ENCODE assay signal across 1 cellular context in the genomic region with DNA sequence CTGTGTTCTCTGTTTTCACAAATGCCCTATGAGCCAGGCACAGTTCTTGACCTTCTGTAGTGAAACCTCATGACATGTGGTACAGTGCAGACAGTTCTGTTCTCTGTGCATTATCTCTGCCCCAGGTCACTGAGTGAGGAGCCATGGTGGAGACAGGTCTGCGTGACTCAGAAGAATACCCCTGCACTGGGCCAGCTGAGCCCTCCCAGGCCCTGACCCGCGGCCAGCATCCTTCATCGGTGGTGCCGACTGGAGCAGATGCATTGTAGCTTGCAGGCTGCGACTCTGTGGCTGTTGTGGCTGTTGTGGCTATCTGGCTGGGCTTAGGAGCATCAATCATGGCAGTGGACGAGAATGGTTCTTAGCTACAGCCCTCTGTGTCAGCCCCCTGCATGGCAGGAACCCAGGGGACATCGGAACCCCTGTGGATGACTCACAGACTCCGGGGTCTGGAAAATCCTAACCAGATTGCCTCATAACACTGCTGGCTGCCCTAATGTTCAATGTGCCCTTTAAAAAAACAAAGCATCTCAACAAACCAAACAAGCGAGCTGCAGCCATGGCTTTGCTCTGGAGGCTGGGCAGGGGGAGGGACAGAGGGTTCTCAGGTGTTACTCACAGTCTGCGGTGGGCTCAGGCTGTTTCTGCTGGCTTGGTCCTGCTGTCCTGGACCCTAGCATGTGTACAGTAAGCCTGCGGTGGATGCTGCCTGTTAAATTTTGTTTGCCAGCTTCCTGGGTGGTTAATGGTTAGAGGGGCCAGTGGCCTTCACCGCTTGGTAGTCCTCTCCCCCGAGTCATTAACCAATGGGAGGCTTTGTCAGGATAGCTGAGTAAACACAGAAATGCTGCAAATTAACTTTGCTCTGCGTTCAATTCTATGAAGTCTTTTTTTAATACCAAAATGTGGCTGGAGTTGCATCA.
TF ChIP-seq lines count a peak whose summit lies in the region.

A gene with protein sequence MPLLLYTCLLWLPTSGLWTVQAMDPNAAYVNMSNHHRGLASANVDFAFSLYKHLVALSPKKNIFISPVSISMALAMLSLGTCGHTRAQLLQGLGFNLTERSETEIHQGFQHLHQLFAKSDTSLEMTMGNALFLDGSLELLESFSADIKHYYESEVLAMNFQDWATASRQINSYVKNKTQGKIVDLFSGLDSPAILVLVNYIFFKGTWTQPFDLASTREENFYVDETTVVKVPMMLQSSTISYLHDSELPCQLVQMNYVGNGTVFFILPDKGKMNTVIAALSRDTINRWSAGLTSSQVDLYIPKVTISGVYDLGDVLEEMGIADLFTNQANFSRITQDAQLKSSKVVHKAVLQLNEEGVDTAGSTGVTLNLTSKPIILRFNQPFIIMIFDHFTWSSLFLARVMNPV (minus strand): TSS at position 689 of the 923 bp plus-strand sequence. CDS start 8,688 bp downstream, outside the sequence.

TF ChIP-seq in HepG2, 621 proteins besides CTCF, POLR2A, EP300 and RAD21 (continued from another document and continues in another):
- TF ChIP-seq ZNF788 (CRISPR knock-in tag; IDR thresholded peaks at IDR 0.05; ENCODE audit: borderline replicate concordance) (no peak; the same call in 1 of the 2 replicates), ZNF567 (CRISPR knock-in tag; IDR thresholded peaks at IDR 0.05; ENCODE audit: borderline replicate concordance) (no peak), XBP1 (CRISPR knock-in tag; IDR thresholded peaks at IDR 0.05) (no peak), TOE1 (CRISPR knock-in tag; IDR thresholded peaks at IDR 0.05) (no peak), ZNF616 (CRISPR knock-in tag; IDR thresholded peaks at IDR 0.05; ENCODE audit: low read depth) (no peak), ZNF780A (CRISPR knock-in tag; IDR thresholded peaks at IDR 0.05) (no peak), SALL2 (CRISPR knock-in tag; IDR thresholded peaks at IDR 0.05) (no peak), JDP2 (CRISPR knock-in tag; IDR thresholded peaks at IDR 0.05; ENCODE audit: borderline replicate concordance) (no peak; the same call in 1 of the 2 replicates), NFKB2 (CRISPR knock-in tag; IDR thresholded peaks at IDR 0.05; ENCODE audit: borderline replicate concordance) (peak; percentile 58; the same call in 1 of the 2 replicates), HDAC1 (CRISPR knock-in tag; IDR thresholded peaks at IDR 0.05) (peak; percentile 17; the same call in 1 of the 2 replicates), ONECUT2 (CRISPR knock-in tag; IDR thresholded peaks at IDR 0.05) (no peak), SOX5 (CRISPR knock-in tag; IDR thresholded peaks at IDR 0.05; ENCODE audit: borderline replicate concordance) (peak; percentile 56; the same call in 1 of the 2 replicates), HNF4A (CRISPR knock-in tag; IDR thresholded peaks at IDR 0.05) (peak; percentile 64), EED (CRISPR knock-in tag; IDR thresholded peaks at IDR 0.05) (no peak), FOSL2 (CRISPR knock-in tag; IDR thresholded peaks at IDR 0.05) (peak; percentile 89), CEBPG (CRISPR knock-in tag; IDR thresholded peaks at IDR 0.05) (peak; percentile 49), GATA4 (IDR thresholded peaks at IDR 0.05; ENCODE audit: borderline replicate concordance, low read depth) (peak; percentile 76; the same call in 1 of the 2 replicates), RARA (CRISPR knock-in tag; IDR thresholded peaks at IDR 0.05) (peak; percentile 93), MZF1 (CRISPR knock-in tag; IDR thresholded peaks at IDR 0.05; ENCODE audit: borderline replicate concordance) (no peak), MYC (CRISPR knock-in tag; IDR thresholded peaks at IDR 0.05; ENCODE audit: borderline replicate concordance) (no peak), ZNF879 (CRISPR knock-in tag; IDR thresholded peaks at IDR 0.05) (no peak), ZNF121 (CRISPR knock-in tag; IDR thresholded peaks at IDR 0.05) (0 out of 2 replicates have a peak, but pooled peaks have one; percentile 30), ZNF263 (CRISPR knock-in tag; IDR thresholded peaks at IDR 0.05) (no peak), TEAD2 (CRISPR knock-in tag; IDR thresholded peaks at IDR 0.05) (no peak), MTF2 (CRISPR knock-in tag; IDR thresholded peaks at IDR 0.05; ENCODE audit: borderline replicate concordance) (no peak), NFYB (CRISPR knock-in tag; IDR thresholded peaks at IDR 0.05) (peak; percentile 63), ZNF740 (CRISPR knock-in tag; IDR thresholded peaks at IDR 0.05) (no peak), ZNF232 (CRISPR knock-in tag; IDR thresholded peaks at IDR 0.05; ENCODE audit: borderline replicate concordance) (no peak), U2AF1 (optimal IDR thresholded peaks at IDR 0.05; ENCODE audit: low read depth, low read length) (no peak), HMG20B (CRISPR knock-in tag; conservative IDR thresholded peaks at IDR 0.05) (0 out of 2 replicates have a peak, but pooled peaks have one; percentile 27), ERF (CRISPR knock-in tag; IDR thresholded peaks at IDR 0.05) (no peak; the same call in 1 of the 2 replicates), RBAK (CRISPR knock-in tag; IDR thresholded peaks at IDR 0.05) (0 out of 2 replicates have a peak, but pooled peaks have one; percentile 16), SNAPC2 (CRISPR knock-in tag; IDR thresholded peaks at IDR 0.05) (no peak), ZNF234 (CRISPR knock-in tag; conservative IDR thresholded peaks at IDR 0.05) (no peak), RFXAP (CRISPR knock-in tag; IDR thresholded peaks at IDR 0.05; ENCODE audit: borderline replicate concordance) (no peak), ZNF160 (CRISPR knock-in tag; IDR thresholded peaks at IDR 0.05) (no peak), ZNF276 (CRISPR knock-in tag; IDR thresholded peaks at IDR 0.05; ENCODE audit: low read depth) (no peak), SIN3B (IDR thresholded peaks at IDR 0.05; ENCODE audit: low read length) (no peak; the same call in 1 of the 2 replicates), ZBTB21 (CRISPR knock-in tag; IDR thresholded peaks at IDR 0.05) (0 out of 2 replicates have a peak, but pooled peaks have one; percentile 9), ZNF230 (CRISPR knock-in tag; IDR thresholded peaks at IDR 0.05) (no peak; the same call in 1 of the 2 replicates), HINFP (CRISPR knock-in tag; IDR thresholded peaks at IDR 0.05; ENCODE audit: low read depth) (no peak)
- TF ChIP-seq, protein P1, sequence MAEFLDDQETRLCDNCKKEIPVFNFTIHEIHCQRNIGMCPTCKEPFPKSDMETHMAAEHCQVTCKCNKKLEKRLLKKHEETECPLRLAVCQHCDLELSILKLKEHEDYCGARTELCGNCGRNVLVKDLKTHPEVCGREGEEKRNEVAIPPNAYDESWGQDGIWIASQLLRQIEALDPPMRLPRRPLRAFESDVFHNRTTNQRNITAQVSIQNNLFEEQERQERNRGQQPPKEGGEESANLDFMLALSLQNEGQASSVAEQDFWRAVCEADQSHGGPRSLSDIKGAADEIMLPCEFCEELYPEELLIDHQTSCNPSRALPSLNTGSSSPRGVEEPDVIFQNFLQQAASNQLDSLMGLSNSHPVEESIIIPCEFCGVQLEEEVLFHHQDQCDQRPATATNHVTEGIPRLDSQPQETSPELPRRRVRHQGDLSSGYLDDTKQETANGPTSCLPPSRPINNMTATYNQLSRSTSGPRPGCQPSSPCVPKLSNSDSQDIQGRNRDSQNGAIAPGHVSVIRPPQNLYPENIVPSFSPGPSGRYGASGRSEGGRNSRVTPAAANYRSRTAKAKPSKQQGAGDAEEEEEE (CRISPR knock-in tag; IDR thresholded peaks at IDR 0.05; ENCODE audit: borderline replicate concordance) = no peak
- TF ChIP-seq, protein P2, sequence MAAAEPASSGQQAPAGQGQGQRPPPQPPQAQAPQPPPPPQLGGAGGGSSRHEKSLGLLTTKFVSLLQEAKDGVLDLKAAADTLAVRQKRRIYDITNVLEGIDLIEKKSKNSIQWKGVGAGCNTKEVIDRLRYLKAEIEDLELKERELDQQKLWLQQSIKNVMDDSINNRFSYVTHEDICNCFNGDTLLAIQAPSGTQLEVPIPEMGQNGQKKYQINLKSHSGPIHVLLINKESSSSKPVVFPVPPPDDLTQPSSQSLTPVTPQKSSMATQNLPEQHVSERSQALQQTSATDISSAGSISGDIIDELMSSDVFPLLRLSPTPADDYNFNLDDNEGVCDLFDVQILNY (CRISPR knock-in tag; conservative IDR thresholded peaks at IDR 0.05) = no peak
- TF ChIP-seq, protein P3, sequence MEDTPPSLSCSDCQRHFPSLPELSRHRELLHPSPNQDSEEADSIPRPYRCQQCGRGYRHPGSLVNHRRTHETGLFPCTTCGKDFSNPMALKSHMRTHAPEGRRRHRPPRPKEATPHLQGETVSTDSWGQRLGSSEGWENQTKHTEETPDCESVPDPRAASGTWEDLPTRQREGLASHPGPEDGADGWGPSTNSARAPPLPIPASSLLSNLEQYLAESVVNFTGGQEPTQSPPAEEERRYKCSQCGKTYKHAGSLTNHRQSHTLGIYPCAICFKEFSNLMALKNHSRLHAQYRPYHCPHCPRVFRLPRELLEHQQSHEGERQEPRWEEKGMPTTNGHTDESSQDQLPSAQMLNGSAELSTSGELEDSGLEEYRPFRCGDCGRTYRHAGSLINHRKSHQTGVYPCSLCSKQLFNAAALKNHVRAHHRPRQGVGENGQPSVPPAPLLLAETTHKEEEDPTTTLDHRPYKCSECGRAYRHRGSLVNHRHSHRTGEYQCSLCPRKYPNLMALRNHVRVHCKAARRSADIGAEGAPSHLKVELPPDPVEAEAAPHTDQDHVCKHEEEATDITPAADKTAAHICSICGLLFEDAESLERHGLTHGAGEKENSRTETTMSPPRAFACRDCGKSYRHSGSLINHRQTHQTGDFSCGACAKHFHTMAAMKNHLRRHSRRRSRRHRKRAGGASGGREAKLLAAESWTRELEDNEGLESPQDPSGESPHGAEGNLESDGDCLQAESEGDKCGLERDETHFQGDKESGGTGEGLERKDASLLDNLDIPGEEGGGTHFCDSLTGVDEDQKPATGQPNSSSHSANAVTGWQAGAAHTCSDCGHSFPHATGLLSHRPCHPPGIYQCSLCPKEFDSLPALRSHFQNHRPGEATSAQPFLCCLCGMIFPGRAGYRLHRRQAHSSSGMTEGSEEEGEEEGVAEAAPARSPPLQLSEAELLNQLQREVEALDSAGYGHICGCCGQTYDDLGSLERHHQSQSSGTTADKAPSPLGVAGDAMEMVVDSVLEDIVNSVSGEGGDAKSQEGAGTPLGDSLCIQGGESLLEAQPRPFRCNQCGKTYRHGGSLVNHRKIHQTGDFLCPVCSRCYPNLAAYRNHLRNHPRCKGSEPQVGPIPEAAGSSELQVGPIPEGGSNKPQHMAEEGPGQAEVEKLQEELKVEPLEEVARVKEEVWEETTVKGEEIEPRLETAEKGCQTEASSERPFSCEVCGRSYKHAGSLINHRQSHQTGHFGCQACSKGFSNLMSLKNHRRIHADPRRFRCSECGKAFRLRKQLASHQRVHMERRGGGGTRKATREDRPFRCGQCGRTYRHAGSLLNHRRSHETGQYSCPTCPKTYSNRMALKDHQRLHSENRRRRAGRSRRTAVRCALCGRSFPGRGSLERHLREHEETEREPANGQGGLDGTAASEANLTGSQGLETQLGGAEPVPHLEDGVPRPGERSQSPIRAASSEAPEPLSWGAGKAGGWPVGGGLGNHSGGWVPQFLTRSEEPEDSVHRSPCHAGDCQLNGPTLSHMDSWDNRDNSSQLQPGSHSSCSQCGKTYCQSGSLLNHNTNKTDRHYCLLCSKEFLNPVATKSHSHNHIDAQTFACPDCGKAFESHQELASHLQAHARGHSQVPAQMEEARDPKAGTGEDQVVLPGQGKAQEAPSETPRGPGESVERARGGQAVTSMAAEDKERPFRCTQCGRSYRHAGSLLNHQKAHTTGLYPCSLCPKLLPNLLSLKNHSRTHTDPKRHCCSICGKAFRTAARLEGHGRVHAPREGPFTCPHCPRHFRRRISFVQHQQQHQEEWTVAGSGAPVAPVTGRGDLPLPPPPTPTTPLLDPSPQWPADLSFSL (CRISPR knock-in tag; IDR thresholded peaks at IDR 0.05) = no peak; the same call in 1 of the 2 replicates
- TF ChIP-seq, protein P4, sequence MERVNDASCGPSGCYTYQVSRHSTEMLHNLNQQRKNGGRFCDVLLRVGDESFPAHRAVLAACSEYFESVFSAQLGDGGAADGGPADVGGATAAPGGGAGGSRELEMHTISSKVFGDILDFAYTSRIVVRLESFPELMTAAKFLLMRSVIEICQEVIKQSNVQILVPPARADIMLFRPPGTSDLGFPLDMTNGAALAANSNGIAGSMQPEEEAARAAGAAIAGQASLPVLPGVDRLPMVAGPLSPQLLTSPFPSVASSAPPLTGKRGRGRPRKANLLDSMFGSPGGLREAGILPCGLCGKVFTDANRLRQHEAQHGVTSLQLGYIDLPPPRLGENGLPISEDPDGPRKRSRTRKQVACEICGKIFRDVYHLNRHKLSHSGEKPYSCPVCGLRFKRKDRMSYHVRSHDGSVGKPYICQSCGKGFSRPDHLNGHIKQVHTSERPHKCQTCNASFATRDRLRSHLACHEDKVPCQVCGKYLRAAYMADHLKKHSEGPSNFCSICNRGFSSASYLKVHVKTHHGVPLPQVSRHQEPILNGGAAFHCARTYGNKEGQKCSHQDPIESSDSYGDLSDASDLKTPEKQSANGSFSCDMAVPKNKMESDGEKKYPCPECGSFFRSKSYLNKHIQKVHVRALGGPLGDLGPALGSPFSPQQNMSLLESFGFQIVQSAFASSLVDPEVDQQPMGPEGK (CRISPR knock-in tag; IDR thresholded peaks at IDR 0.05) = peak; percentile 31; the same call in 1 of the 2 replicates
